Comparison of ENCODE assay signal across 8 cellular contexts in the genomic region with DNA sequence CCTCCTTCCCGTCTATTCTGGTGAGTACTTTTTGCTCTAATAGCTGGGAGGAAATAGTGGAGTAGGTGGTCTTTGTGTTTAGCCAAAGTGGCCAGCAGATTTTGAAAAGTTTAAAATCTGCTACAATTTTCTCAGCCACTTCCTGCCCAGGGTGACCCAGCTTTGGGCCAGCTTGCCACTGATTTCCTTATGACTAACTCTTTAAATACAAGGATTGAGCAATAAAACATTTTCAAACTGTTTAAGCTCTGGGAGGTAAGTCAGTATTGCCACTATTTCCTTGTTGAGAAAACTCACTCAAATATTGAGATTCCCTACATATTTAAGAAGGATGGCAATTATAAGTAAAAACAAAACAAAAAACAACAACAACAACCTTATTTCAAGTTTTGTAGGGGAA. TPM values are rescaled to one million over a fixed set of nuclear protein-coding genes. Genes with fewer than 3 reads are reported as not detected.
DNase-seq lines count a peak whose midpoint lies in the region; ATAC-seq and TF ChIP-seq lines count a peak whose summit lies in the region.

No MANE protein-coding gene starts in this region.

- peaks cover 8% of the 10 kb centered on the region for H3K36me3 ChIP-seq in lower lobe of right lung

- ATAC-seq in lower lobe of right lung = peak; percentile 60 to 95
- no peak for ATAC-seq in GM21381 (IDR thresholded peaks at IDR 0.05; ENCODE audit: unreplicated experiment)
- no peak for ATAC-seq in HG03175 (IDR thresholded peaks at IDR 0.05; ENCODE audit: unreplicated experiment)

- H3K27ac ChIP-seq in lower lobe of right lung = peak overlapping the region; percentile 48

- H3K4me1 ChIP-seq in lower lobe of right lung = peaks cover 10% of the 10 kb centered on the region

- TF ChIP-seq CTCF in lower lobe of right lung (IDR thresholded peaks at IDR 0.05) (no peak), GM10266 (IDR thresholded peaks at IDR 0.05; ENCODE audit: control insufficient read depth, insufficient read depth, low read depth, missing control alignments) (no peak)

- no peaks in the 10 kb centered on the region for H3K9me3 ChIP-seq in lower lobe of right lung

- peak; percentile 43 for DNase-seq in AG08396 (ENCODE audit: low spot score)
- peak; percentile 90 for DNase-seq in M059J (ENCODE audit: low read depth)
- DNase-seq in brain pericyte (ENCODE audit: low read depth, low spot score) = peak; percentile 15
- no peak for DNase-seq in lower lobe of right lung
- DNase-seq in NCI-H2171 (lab: John Stamatoyannopoulos, UW) = no peak
- DNase-seq in GM10266 (ENCODE audit: extremely low spot score) = no peak

- no peak overlapping the region for H3K4me3 ChIP-seq in lower lobe of right lung

- no peaks in the 10 kb centered on the region for H3K27me3 ChIP-seq in lower lobe of right lung (ENCODE audit: low read depth)

- intact Hi-C loops in lower lobe of right lung (cut with DNase I) = no loop called here

RNA-seq across cellular contexts. Expression of gene TRMT11, which starts 54.5 kb away (rescaled TPM):
- total RNA-seq in M059J (2014; rRNA removed; shearing (Covaris generic)) = 32.9 and 43.4 TPM in 2 replicates
- total RNA-seq in lower lobe of right lung = 17.1 TPM

Comparison
In these comparisons a context has a peak if more than half of its experiments do, and no peak if none do; other contexts are left out.
1. DNase-seq: peak in AG08396 (single experiment), M059J (single experiment) and brain pericyte (single experiment); none in lower lobe of right lung (single experiment), NCI-H2171 (single experiment) and GM10266 (single experiment).
2. ATAC-seq: peak in lower lobe of right lung (2 of 2); none in GM21381 (single experiment) and HG03175 (single experiment).